In genomic region chr18:76386886-76387285, GRCh38 we compare ENCODE assay signal across 1 cellular context.
TF ChIP-seq lines count a peak whose summit lies in the region.

No MANE protein-coding gene starts in this region.

TF ChIP-seq in HepG2, 621 proteins besides CTCF, POLR2A, EP300 and RAD21 (continued from another document):
- TF ChIP-seq UBTF (CRISPR knock-in tag; IDR thresholded peaks at IDR 0.05): no peak
TF ChIP-seq in HepG2: peak in this region for 2.
